12 cellular contexts compared by ENCODE assay signal in the genomic region with DNA sequence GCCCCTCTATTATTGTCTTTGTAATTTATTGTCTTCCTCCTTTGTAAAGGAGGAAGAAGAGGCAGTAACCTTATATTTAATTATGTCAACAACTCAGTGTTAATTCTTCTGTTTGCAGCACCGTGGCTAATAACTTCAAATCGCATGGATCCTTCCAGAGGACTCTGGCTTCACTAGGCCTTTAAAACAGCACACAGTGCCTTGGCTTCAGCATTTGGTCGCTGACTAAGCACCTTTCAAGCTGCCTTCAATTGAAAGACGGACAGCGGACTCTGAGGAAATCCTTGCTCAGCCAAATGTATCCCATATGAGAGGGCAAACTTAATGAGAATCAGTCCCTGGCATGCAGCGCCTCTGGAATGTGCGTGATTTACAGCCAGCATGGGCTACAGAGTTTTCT.
DNase-seq lines count a peak whose midpoint lies in the region; ATAC-seq and TF ChIP-seq lines count a peak whose summit lies in the region.
"Had no signal": no experiment of that assay in that cellular context is flagged by ENCODE, and none has a peak within 500 bp of the region (broad histone marks: within the 10 kb centered on the region; RNA-seq: fewer than 3 reads in every experiment).

No MANE protein-coding gene starts in this region.

- intact Hi-C loops in adrenal gland (cut with DNase I) = no loop called here
- intact Hi-C loops in left colon (cut with DNase I, micrococcal nuclease) = no loop called here

- DNase-seq in Caki2 (ENCODE audit: low read depth) (peak; percentile 15), adrenal gland (peak in 6 of 7 donors; percentile 38 to 72 (median 60)), glomerular visceral epithelial cell (ENCODE audit: extremely low spot score) (peak; percentile 51), pons (ENCODE audit: low spot score) (peak; percentile 82), left colon (no peak), NCI-H2029 (lab: John Stamatoyannopoulos, UW) (no peak)
- DNase-seq: activated CD4-positive, CD25-positive, alpha-beta regulatory T cell treated with anti-CD3 and anti-CD28 coated beads, Interleukin-2, amount 50 U/mL, for 72 hours; effector CD8-positive, alpha-beta T cell had no signal

- H3K27ac ChIP-seq in adrenal gland = peak overlapping the region in 2 of 5 donors; percentile 35 to 62

- in situ Hi-C loops in Caki2 (cut with HindIII; ENCODE audit: low pct_unique_long_range_greater_than_20kb, low sequenced_read_pairs) = no loop called here

- H3K36me3 ChIP-seq in adrenal gland (replicated peaks in 1 of 2) = no peaks in the 10 kb centered on the region

- 54 to 84% (median 70%) methylated on average over 7 of the region's 7 CpGs for WGBS in adrenal gland, 4 donors

- ATAC-seq in left colon (no peak), HG02885 (IDR thresholded peaks at IDR 0.05; ENCODE audit: poor library complexity, unreplicated experiment) (no peak), HG02678 (IDR thresholded peaks at IDR 0.05; ENCODE audit: unreplicated experiment) (no peak)
- ATAC-seq: Right ventricle myocardium inferior had no signal

- H3K9me3 ChIP-seq in adrenal gland (replicated peaks in 1 of 3) = no peaks in the 10 kb centered on the region
- H3K9me3 ChIP-seq: Caco-2 had no signal

- H3K4me3 ChIP-seq in adrenal gland = no peak overlapping the region

- no peak for TF ChIP-seq CTCF in adrenal gland (IDR thresholded peaks at IDR 0.05)

- peaks cover 21 to 29% of the 10 kb centered on the region in 2 donors for H3K4me1 ChIP-seq in adrenal gland (replicated peaks in 1 of 2)

- no peak for TF ChIP-seq POLR2A in adrenal gland (IDR thresholded peaks at IDR 0.05)

- H3K27me3 ChIP-seq in adrenal gland = no peaks in the 10 kb centered on the region

Comparison
In these comparisons a context has a peak if more than half of its experiments do, and no peak if none do; other contexts are left out.
1. DNase-seq: peak in Caki2 (single experiment), adrenal gland (6 of 7), glomerular visceral epithelial cell (single experiment) and pons (single experiment); none in left colon (0 of 2) and NCI-H2029 (single experiment).